Comparison of ENCODE assay signal across 8 cellular contexts in the genomic region with DNA sequence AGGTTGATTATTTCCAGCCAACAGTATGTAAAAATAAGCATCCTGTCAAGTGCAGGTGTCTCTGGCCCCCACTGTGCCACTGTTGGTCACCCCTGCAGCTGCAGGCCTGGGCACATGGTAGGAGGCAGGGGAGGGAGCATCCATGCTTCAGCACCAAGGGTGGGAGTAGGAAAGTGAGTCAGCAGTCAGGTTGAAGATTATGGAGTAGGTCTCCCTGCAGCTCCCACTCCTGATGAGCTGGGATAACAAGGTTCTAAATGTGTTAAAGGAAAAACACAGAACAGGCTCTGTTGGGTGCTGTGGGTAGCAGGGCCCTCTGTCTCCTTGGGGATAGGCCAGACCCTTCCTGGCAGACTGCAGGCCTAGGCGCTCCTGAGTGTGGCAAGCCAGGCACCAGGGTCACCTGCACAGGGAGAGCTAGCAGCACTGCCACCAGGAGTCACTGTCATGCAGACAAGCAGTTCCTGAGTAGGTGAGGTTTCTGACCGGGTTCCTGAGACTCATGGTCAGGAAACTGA.
DNase-seq lines count a peak whose midpoint lies in the region; ATAC-seq lines count a peak whose summit lies in the region.

No MANE protein-coding gene starts in this region.

- DNase-seq in activated naive CD4-positive, alpha-beta T cell treated with anti-CD3 and anti-CD28 coated beads, Interleukin-2, amount 10 ng/mL, durations not matched to agents 7 days and 5 days = peak; percentile 50
- no peak for DNase-seq in activated naive CD4-positive, alpha-beta T cell treated with anti-CD3 and anti-CD28 coated beads, Interleukin-2, amount 50 U/mL, for 16 hours
- DNase-seq in UCSD-AML1 (lab: John Stamatoyannopoulos, UW; ENCODE audit: unreplicated experiment) (peak; percentile 12), iPS DF 19.7 (ENCODE audit: low read depth, low spot score) (peak; percentile 30), CD1c-positive myeloid dendritic cell (ENCODE audit: extremely low spot score) (no peak)
- no peak for DNase-seq in NK-92 treated with Interleukin-12 subunit alpha and Interleukin-12 subunit beta, amount 100 ng/mL, for 24 hours (lab: John Stamatoyannopoulos, UW)

- CTCF ChIA-PET in activated naive CD4-positive, alpha-beta T cell treated with anti-CD3 and anti-CD28 coated beads, Interleukin-2, amount 10 ng/mL, durations not matched to agents 7 days and 5 days (lab: Charles Lee) = interaction anchor here (0.6 to 2.8 kb wide), 5 partner anchors 31 to 135 kb away, joined by 3 to 9 read pairs (median 3); no protein-coding TSS in a partner anchor

- H3K9me3 Mint-ChIP-seq in activated naive CD4-positive, alpha-beta T cell treated with anti-CD3 and anti-CD28 coated beads, Interleukin-2, amount 10 ng/mL, durations not matched to agents 7 days and 5 days = no peaks in the 10 kb centered on the region

- H3K27ac Mint-ChIP-seq in activated naive CD4-positive, alpha-beta T cell treated with anti-CD3 and anti-CD28 coated beads, Interleukin-2, amount 10 ng/mL, durations not matched to agents 7 days and 5 days = no peak overlapping the region

- peak; percentile 66 for ATAC-seq in HG02981 (IDR thresholded peaks at IDR 0.05; ENCODE audit: unreplicated experiment)
- no peak for ATAC-seq in HG03045 (IDR thresholded peaks at IDR 0.05; ENCODE audit: unreplicated experiment)

- H3K36me3 Mint-ChIP-seq in activated naive CD4-positive, alpha-beta T cell treated with anti-CD3 and anti-CD28 coated beads, Interleukin-2, amount 10 ng/mL, durations not matched to agents 7 days and 5 days = peaks cover 22% of the 10 kb centered on the region

- H3K27me3 Mint-ChIP-seq in activated naive CD4-positive, alpha-beta T cell treated with anti-CD3 and anti-CD28 coated beads, Interleukin-2, amount 10 ng/mL, durations not matched to agents 7 days and 5 days = no peaks in the 10 kb centered on the region

- H3K4me3 Mint-ChIP-seq in activated naive CD4-positive, alpha-beta T cell treated with anti-CD3 and anti-CD28 coated beads, Interleukin-2, amount 10 ng/mL, durations not matched to agents 7 days and 5 days = no peak overlapping the region

- H3K4me1 Mint-ChIP-seq in activated naive CD4-positive, alpha-beta T cell treated with anti-CD3 and anti-CD28 coated beads, Interleukin-2, amount 10 ng/mL, durations not matched to agents 7 days and 5 days = peaks cover 10% of the 10 kb centered on the region

Comparison
In these comparisons a context has a peak if more than half of its experiments do, and no peak if none do; other contexts are left out.
1. DNase-seq: peak in activated naive CD4-positive, alpha-beta T cell treated with anti-CD3 and anti-CD28 coated beads, Interleukin-2, amount 10 ng/mL, durations not matched to agents 7 days and 5 days (single experiment), UCSD-AML1 (single experiment) and iPS DF 19.7 (single experiment); none in activated naive CD4-positive, alpha-beta T cell treated with anti-CD3 and anti-CD28 coated beads, Interleukin-2, amount 50 U/mL, for 16 hours (single experiment), CD1c-positive myeloid dendritic cell (single experiment) and NK-92 treated with Interleukin-12 subunit alpha and Interleukin-12 subunit beta, amount 100 ng/mL, for 24 hours (single experiment).